In genomic region chr22:43953988-43954771, GRCh38 we compare ENCODE assay signal across 8 cellular contexts. TPM values are rescaled to one million over a fixed set of nuclear protein-coding genes. Genes with fewer than 3 reads are reported as not detected.
DNase-seq lines count a peak whose midpoint lies in the region; ATAC-seq and TF ChIP-seq lines count a peak whose summit lies in the region.

No MANE protein-coding gene starts in this region.

- H3K4me1 ChIP-seq in ACC112 (ENCODE audit: control insufficient read depth, insufficient read depth, low read length, unreplicated experiment), result peaks cover 21% of the 10 kb centered on the region

- H3K9me3 Mint-ChIP-seq in HFFc6, result no peaks in the 10 kb centered on the region
- no peaks in the 10 kb centered on the region for H3K9me3 Mint-ChIP-seq in activated naive CD8-positive, alpha-beta T cell treated with anti-CD3 and anti-CD28 coated beads for 36 hours

- ATAC-seq in HG03354 (IDR thresholded peaks at IDR 0.05; ENCODE audit: poor library complexity, severe bottlenecking, unreplicated experiment) (no peak), HG02623 (IDR thresholded peaks at IDR 0.05; ENCODE audit: unreplicated experiment) (no peak)

- peak overlapping the region; percentile 96 for H3K4me3 Mint-ChIP-seq in HFFc6
- peak overlapping the region; percentile 100 for H3K4me3 Mint-ChIP-seq in activated naive CD8-positive, alpha-beta T cell treated with anti-CD3 and anti-CD28 coated beads for 36 hours

- H3K27me3 Mint-ChIP-seq in HFFc6 (ENCODE audit: insufficient read depth), result peaks cover 2% of the 10 kb centered on the region; the same call in 1 of the 2 replicates
- peaks cover 6% of the 10 kb centered on the region for H3K27me3 Mint-ChIP-seq in activated naive CD8-positive, alpha-beta T cell treated with anti-CD3 and anti-CD28 coated beads for 36 hours

- H3K27me3 ChIP-seq in ACC112 (ENCODE audit: insufficient read depth, low read length), result no peaks in the 10 kb centered on the region

- no peak overlapping the region for H3K27ac ChIP-seq in ACC112 (ENCODE audit: low read depth, low read length)

- H3K4me1 Mint-ChIP-seq in HFFc6 (ENCODE audit: low read depth), result peaks cover 32% of the 10 kb centered on the region
- peaks cover 25% of the 10 kb centered on the region for H3K4me1 Mint-ChIP-seq in activated naive CD8-positive, alpha-beta T cell treated with anti-CD3 and anti-CD28 coated beads for 36 hours

- DNase-seq in HFFc6 (no peak), medulla oblongata (ENCODE audit: extremely low spot score) (peak; percentile 2), inferior parietal cortex (ENCODE audit: extremely low spot score) (no peak), NCI-H2081 treated with DMSO at 0.1 percent for 48 hours (lab: John Stamatoyannopoulos, UW) (no peak)
- DNase-seq in activated naive CD8-positive, alpha-beta T cell treated with anti-CD3 and anti-CD28 coated beads for 36 hours, result no peak

- H3K36me3 ChIP-seq in ACC112 (ENCODE audit: insufficient read depth, low read length), result no peaks in the 10 kb centered on the region

- peak overlapping the region; percentile 95 for H3K4me3 ChIP-seq in ACC112 (ENCODE audit: low read depth, low read length)

- peaks cover 12% of the 10 kb centered on the region for H3K36me3 Mint-ChIP-seq in HFFc6 (ENCODE audit: low read depth)
- peaks cover 13% of the 10 kb centered on the region for H3K36me3 Mint-ChIP-seq in activated naive CD8-positive, alpha-beta T cell treated with anti-CD3 and anti-CD28 coated beads for 36 hours

- peak overlapping the region; percentile 56 for H2AFZ ChIP-seq in ACC112 (ENCODE audit: low read length, unreplicated experiment)

- H3K79me2 ChIP-seq in ACC112 (ENCODE audit: control insufficient read depth, insufficient read depth, low read length, unreplicated experiment), result peaks cover 33% of the 10 kb centered on the region

- no peak for TF ChIP-seq CTCF in HFFc6 (IDR thresholded peaks at IDR 0.05)

- H3K27ac Mint-ChIP-seq in HFFc6, result peak overlapping the region; percentile 89
- peak overlapping the region; percentile 95 for H3K27ac Mint-ChIP-seq in activated naive CD8-positive, alpha-beta T cell treated with anti-CD3 and anti-CD28 coated beads for 36 hours

RNA-seq across cellular contexts. Expression of gene SAMM50, which starts 1.1 kb away (rescaled TPM):
- total RNA-seq in HFFc6 (2021; fragmentation: NEBNext Ultra II Directional; extraction: Animal tissue kit (Norgen Biotek cat#: 25700)), result 10 to 100 TPM; 51.6 to 57.2 (median 53.3) TPM
- total RNA-seq in activated naive CD8-positive, alpha-beta T cell treated with anti-CD3 and anti-CD28 coated beads for 36 hours, result 10 to 100 TPM; 59.0 to 62.3 TPM

RNA-seq across cellular contexts. Expression of gene PNPLA3, which starts 30.6 kb away (rescaled TPM):
- total RNA-seq in HFFc6 (2021; fragmentation: NEBNext Ultra II Directional; extraction: Animal tissue kit (Norgen Biotek cat#: 25700)), result 1 to 10 TPM; 3.0 to 6.5 (median 3.4) TPM
- total RNA-seq in activated naive CD8-positive, alpha-beta T cell treated with anti-CD3 and anti-CD28 coated beads for 36 hours, result under 1 TPM; 0.39 to 0.52 TPM
